26 cellular contexts compared by ENCODE assay signal in genomic region chr16:82220541-82220940, GRCh38.
"Had no signal": no experiment of that assay in that cellular context is flagged by ENCODE, and none has a peak within 500 bp of the region (broad histone marks: within the 10 kb centered on the region; RNA-seq: fewer than 3 reads in every experiment).

No MANE protein-coding gene starts in this region.

- H3K4me3 ChIP-seq: ascending aorta, body of pancreas, Peyer's patch had no signal

- H3K27me3 ChIP-seq: ascending aorta, body of pancreas, Peyer's patch had no signal

- H3K9me3 ChIP-seq: ascending aorta, body of pancreas, Peyer's patch had no signal

- H3K36me3 Mint-ChIP-seq: activated naive CD4-positive, alpha-beta T cell treated with anti-CD3 and anti-CD28 coated beads, Interleukin-2, amount 50 U/mL, for 24 hours; WTC11 had no signal

- H3K27ac ChIP-seq: ascending aorta, body of pancreas, Peyer's patch had no signal

- H3K36me3 ChIP-seq: ascending aorta, Peyer's patch had no signal

- DNase-seq: activated CD4-positive, alpha-beta T cell treated with anti-CD3 and anti-CD28 coated beads for 48 hours; activated CD4-positive, alpha-beta T cell treated with anti-CD3 and anti-CD28 coated beads, Interleukin-2, amount 50 U/mL, for 4 hours; activated CD4-positive, CD25-positive, alpha-beta regulatory T cell treated with anti-CD3 and anti-CD28 coated beads, Interleukin-2, amount 50 U/mL, for 72 hours; activated CD8-positive, alpha-beta memory T cell treated with anti-CD3 and anti-CD28 coated beads, Interleukin-2, amount 50 U/mL, for 48 hours; activated CD8-positive, alpha-beta T cell treated with anti-CD3 and anti-CD28 coated beads, Interleukin-2, amount 10 ng/mL, durations not matched to agents 7 days and 5 days; activated naive CD4-positive, alpha-beta T cell; activated T-cell treated with anti-CD3 and anti-CD28 coated beads, Interleukin-2, amount 50 U/mL, for 1 hour; amniotic stem cell; body of pancreas; Karpas-422; MM.1S; NCI-H1105; NCI-H1436; NCI-H1694 treated with DMSO at 0.1 percent for 48 hours; NCI-H2029 treated with DMSO at 0.1 percent for 48 hours; NCI-H345; NCI-H510A; NCI-H69; NK-92 treated with Interleukin-12 subunit alpha and Interleukin-12 subunit beta, amount 100 ng/mL, for 24 hours; Peyer's patch; SHP77 treated with DMSO at 0.1 percent for 48 hours; T-helper 17 cell; T-helper 9 cell had no signal

- H3K27me3 Mint-ChIP-seq: activated naive CD4-positive, alpha-beta T cell treated with anti-CD3 and anti-CD28 coated beads, Interleukin-2, amount 50 U/mL, for 24 hours had no signal

- H3K4me1 ChIP-seq: ascending aorta, body of pancreas, Peyer's patch had no signal

- ATAC-seq: activated CD8-positive, alpha-beta T cell treated with anti-CD3 and anti-CD28 coated beads, Interleukin-2, amount 10 ng/mL, durations not matched to agents 7 days and 5 days; body of pancreas; T-helper 17 cell; WTC11 had no signal

- H3K27ac Mint-ChIP-seq: activated CD8-positive, alpha-beta T cell treated with anti-CD3 and anti-CD28 coated beads, Interleukin-2, amount 10 ng/mL, durations not matched to agents 7 days and 5 days; activated naive CD4-positive, alpha-beta T cell treated with anti-CD3 and anti-CD28 coated beads, Interleukin-2, amount 50 U/mL, for 24 hours; T-helper 17 cell; WTC11 had no signal

- H3K4me1 Mint-ChIP-seq: activated naive CD4-positive, alpha-beta T cell treated with anti-CD3 and anti-CD28 coated beads, Interleukin-2, amount 50 U/mL, for 24 hours; T-helper 17 cell; WTC11 had no signal

- H3K4me3 Mint-ChIP-seq: activated CD8-positive, alpha-beta T cell treated with anti-CD3 and anti-CD28 coated beads, Interleukin-2, amount 10 ng/mL, durations not matched to agents 7 days and 5 days; activated naive CD4-positive, alpha-beta T cell treated with anti-CD3 and anti-CD28 coated beads, Interleukin-2, amount 50 U/mL, for 24 hours; T-helper 17 cell; WTC11 had no signal

- H3K9me3 Mint-ChIP-seq: activated naive CD4-positive, alpha-beta T cell treated with anti-CD3 and anti-CD28 coated beads, Interleukin-2, amount 50 U/mL, for 24 hours had no signal
